Comparison of ENCODE assay signal across 1 cellular context in the genomic region with DNA sequence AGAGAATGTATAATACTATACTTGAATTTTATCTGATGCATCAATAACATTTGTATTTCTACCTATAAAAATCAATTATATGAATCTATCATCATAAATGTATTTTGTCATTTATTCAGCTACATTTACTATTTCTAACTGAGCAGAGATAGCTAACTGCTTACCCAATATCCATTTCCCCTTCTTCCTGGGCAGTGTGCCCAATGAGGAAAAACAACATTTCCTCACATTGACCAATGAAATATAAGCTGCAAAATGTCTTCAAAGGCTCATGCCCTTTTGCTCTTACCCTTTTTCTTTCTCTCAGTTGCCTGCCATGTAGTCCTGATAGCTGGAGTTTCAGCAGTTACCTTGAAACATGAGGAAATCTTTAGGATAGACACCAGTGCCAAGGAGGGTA.
TF ChIP-seq lines count a peak whose summit lies in the region.

No MANE protein-coding gene starts in this region.

TF ChIP-seq in GM23338, 12 proteins besides CTCF, POLR2A, EP300 and RAD21 (continued from another document):
- no peak for TF ChIP-seq ZNF462 (CRISPR knock-in tag; IDR thresholded peaks at IDR 0.05)
